11 cellular contexts compared by ENCODE assay signal in genomic region chr15:64574220-64574994, GRCh38.
DNase-seq lines count a peak whose midpoint lies in the region; ATAC-seq and TF ChIP-seq lines count a peak whose summit lies in the region.
"Had no signal": no experiment of that assay in that cellular context is flagged by ENCODE, and none has a peak within 500 bp of the region (broad histone marks: within the 10 kb centered on the region; RNA-seq: fewer than 3 reads in every experiment).

No MANE protein-coding gene starts in this region.

- H4K20me1 ChIP-seq in PC-3 (ENCODE audit: low read length) = no peaks in the 10 kb centered on the region

- peaks cover 5% of the 10 kb centered on the region for H3K27me3 Mint-ChIP-seq in endothelial cell (ENCODE audit: unreplicated experiment)
- H3K27me3 Mint-ChIP-seq in osteocyte (ENCODE audit: unreplicated experiment) = no peaks in the 10 kb centered on the region

- H3K4me1 Mint-ChIP-seq in endothelial cell (ENCODE audit: unreplicated experiment) (peaks cover 4% of the 10 kb centered on the region), osteocyte (ENCODE audit: unreplicated experiment) (peaks cover 12% of the 10 kb centered on the region)

- H3K27ac ChIP-seq in PC-3 (ENCODE audit: low read length) = no peak overlapping the region
- H3K27ac ChIP-seq: heart right ventricle, ovary had no signal

- H3K36me3 Mint-ChIP-seq in endothelial cell (ENCODE audit: low read depth, unreplicated experiment) (no peaks in the 10 kb centered on the region), osteocyte (ENCODE audit: unreplicated experiment) (no peaks in the 10 kb centered on the region)

- no peak overlapping the region for H2AFZ ChIP-seq in PC-3 (ENCODE audit: low read length)

- H3K4me1 ChIP-seq in PC-3 (ENCODE audit: insufficient read depth, low read length) = 0 out of 2 replicates have a peak, but pooled peaks cover 4% of the 10 kb centered on the region
- H3K4me1 ChIP-seq: HAP-1 had no signal

- H3K79me2 ChIP-seq in PC-3 (ENCODE audit: low read length) = 0 out of 2 replicates have a peak, but pooled peaks cover 11% of the 10 kb centered on the region

- DNase-seq in EH (ENCODE audit: low read depth) (peak; percentile 70), PC-3 (peak; percentile 24), endothelial cell (ENCODE audit: low spot score) (no peak), osteocyte (ENCODE audit: extremely low spot score, unreplicated experiment) (no peak), NCI-H1694 (lab: John Stamatoyannopoulos, UW) (no peak), GM19240 (ENCODE audit: insufficient read length, low spot score) (no peak), NCI-H1417 treated with DMSO at 0.1 percent for 48 hours (lab: John Stamatoyannopoulos, UW) (no peak)
- DNase-seq: heart right ventricle, ovary had no signal

- TF ChIP-seq CTCF in PC-3 (conservative IDR thresholded peaks at IDR 0.05; ENCODE audit: low read depth, low read length) (no peak), endothelial cell (IDR thresholded peaks at IDR 0.05; ENCODE audit: unreplicated experiment) (no peak), osteocyte (IDR thresholded peaks at IDR 0.05) (no peak)

- ATAC-seq in PC-3 (no peak), GM18907 (IDR thresholded peaks at IDR 0.05; ENCODE audit: unreplicated experiment) (no peak)
- ATAC-seq: heart right ventricle had no signal

- no peaks in the 10 kb centered on the region for H3K9me3 ChIP-seq in PC-3 (ENCODE audit: low read length)
- H3K9me3 ChIP-seq: HAP-1, heart right ventricle, ovary had no signal

- H3K36me3 ChIP-seq in PC-3 (ENCODE audit: low read depth, low read length) = no peaks in the 10 kb centered on the region
- H3K36me3 ChIP-seq: HAP-1, heart right ventricle, ovary had no signal

- no peaks in the 10 kb centered on the region for H3F3A ChIP-seq in PC-3 (ENCODE audit: low read length, unreplicated experiment)

- intact Hi-C loops in PC-3 (cut with micrococcal nuclease) = no loop called here

- no peaks in the 10 kb centered on the region for H3K9me2 ChIP-seq in PC-3 (replicated peaks; ENCODE audit: low read length)

- H3K27me3 ChIP-seq in PC-3 (ENCODE audit: low read length) = no peaks in the 10 kb centered on the region
- H3K27me3 ChIP-seq: heart right ventricle, ovary had no signal

- BruUV-seq in PC-3 (replicated peaks; lab: Mats Ljungman, UMichigan) = no TSS peak

- CTCF ChIA-PET in PC-3 (lab: Charles Lee) = no interaction called here

- H3K9ac ChIP-seq in PC-3 (ENCODE audit: low read length) = no peak overlapping the region

- no peak overlapping the region for H3K4me3 Mint-ChIP-seq in endothelial cell (ENCODE audit: unreplicated experiment)
- H3K4me3 Mint-ChIP-seq in osteocyte (ENCODE audit: unreplicated experiment) = no peak overlapping the region

- POLR2A ChIA-PET in PC-3 (lab: Charles Lee; ENCODE audit: unreplicated experiment) = no interaction called here

- no peak overlapping the region for H3K4me3 ChIP-seq in PC-3 (ENCODE audit: low read length)
- H3K4me3 ChIP-seq: HAP-1, heart right ventricle, ovary had no signal

- no peak overlapping the region for H3K4me2 ChIP-seq in PC-3 (ENCODE audit: low read length)

- no peaks in the 10 kb centered on the region for H3K9me3 Mint-ChIP-seq in endothelial cell (ENCODE audit: unreplicated experiment)
- H3K9me3 Mint-ChIP-seq in osteocyte (ENCODE audit: unreplicated experiment) = no peaks in the 10 kb centered on the region

- H3K27ac Mint-ChIP-seq in endothelial cell (ENCODE audit: unreplicated experiment) (peak overlapping the region; percentile 25), osteocyte (ENCODE audit: unreplicated experiment) (peak overlapping the region; percentile 51)

Comparison
In these comparisons a context has a peak if more than half of its experiments do, and no peak if none do; other contexts are left out.
1. DNase-seq: peak in EH (single experiment) and PC-3 (single experiment); none in endothelial cell (single experiment), osteocyte (single experiment), NCI-H1694 (single experiment), GM19240 (single experiment) and NCI-H1417 treated with DMSO at 0.1 percent for 48 hours (single experiment).